ENCODE assay signal across 4 cellular contexts in the genomic region with DNA sequence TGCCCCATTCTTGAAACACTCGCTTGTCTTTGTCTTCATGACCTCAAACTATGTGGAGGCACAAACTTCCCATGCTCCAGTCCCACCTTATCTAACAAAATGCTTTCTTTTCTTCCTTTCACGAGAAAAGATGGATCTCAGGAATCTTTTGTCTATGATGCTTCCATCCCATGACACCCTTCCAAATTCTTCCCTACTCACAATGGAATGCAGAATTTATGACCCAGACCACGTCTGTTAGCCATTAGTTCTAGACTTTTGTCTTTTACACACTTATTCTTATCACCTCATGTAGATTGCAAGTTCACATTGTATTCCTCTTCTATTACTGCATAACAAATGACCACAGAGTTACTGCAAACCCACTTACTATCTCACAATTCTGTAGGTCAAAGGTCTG.
A peak's percentile ranks its signal among the peaks of the same experiment; 100 is the strongest.
TF ChIP-seq lines count a peak whose summit lies in the region.

No MANE protein-coding gene starts in this region.

TF ChIP-seq in SK-N-SH, 30 proteins besides CTCF, POLR2A, EP300 and RAD21:
- TF ChIP-seq TCF12 (IDR thresholded peaks at IDR 0.05) (peak; percentile 43; the same call in 1 of the 2 replicates), JUND (IDR thresholded peaks at IDR 0.05) (no peak), EZH2phosphoT487 (IDR thresholded peaks at IDR 0.05; ENCODE audit: borderline replicate concordance, low read depth) (no peak)
- TF ChIP-seq, protein P1, sequence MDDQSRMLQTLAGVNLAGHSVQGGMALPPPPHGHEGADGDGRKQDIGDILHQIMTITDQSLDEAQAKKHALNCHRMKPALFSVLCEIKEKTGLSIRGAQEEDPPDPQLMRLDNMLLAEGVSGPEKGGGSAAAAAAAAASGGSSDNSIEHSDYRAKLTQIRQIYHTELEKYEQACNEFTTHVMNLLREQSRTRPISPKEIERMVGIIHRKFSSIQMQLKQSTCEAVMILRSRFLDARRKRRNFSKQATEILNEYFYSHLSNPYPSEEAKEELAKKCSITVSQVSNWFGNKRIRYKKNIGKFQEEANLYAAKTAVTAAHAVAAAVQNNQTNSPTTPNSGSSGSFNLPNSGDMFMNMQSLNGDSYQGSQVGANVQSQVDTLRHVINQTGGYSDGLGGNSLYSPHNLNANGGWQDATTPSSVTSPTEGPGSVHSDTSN (IDR thresholded peaks at IDR 0.05) = peak; percentile 24; the same call in 1 of the 2 replicates

TF ChIP-seq in SK-N-SH treated with all-trans-retinoic acid at 6 μM for 48 hours, 23 proteins besides CTCF, POLR2A, EP300 and RAD21 (continues in another document):
- TF ChIP-seq TCF4 (CRISPR knock-in tag; IDR thresholded peaks at IDR 0.05; ENCODE audit: borderline replicate concordance) = no peak
- TF ChIP-seq ZC3H10 (CRISPR knock-in tag; IDR thresholded peaks at IDR 0.05) = no peak
- TF ChIP-seq ZNF70 (CRISPR knock-in tag; IDR thresholded peaks at IDR 0.05) = no peak
- no peak for TF ChIP-seq TOX (CRISPR knock-in tag; IDR thresholded peaks at IDR 0.05; ENCODE audit: borderline replicate concordance)
- no peak for TF ChIP-seq ESRRG (CRISPR knock-in tag; IDR thresholded peaks at IDR 0.05)
- TF ChIP-seq RARB (CRISPR knock-in tag; IDR thresholded peaks at IDR 0.05) = no peak
- TF ChIP-seq CSDC2 (CRISPR knock-in tag; IDR thresholded peaks at IDR 0.05) = no peak
- TF ChIP-seq, protein P2, sequence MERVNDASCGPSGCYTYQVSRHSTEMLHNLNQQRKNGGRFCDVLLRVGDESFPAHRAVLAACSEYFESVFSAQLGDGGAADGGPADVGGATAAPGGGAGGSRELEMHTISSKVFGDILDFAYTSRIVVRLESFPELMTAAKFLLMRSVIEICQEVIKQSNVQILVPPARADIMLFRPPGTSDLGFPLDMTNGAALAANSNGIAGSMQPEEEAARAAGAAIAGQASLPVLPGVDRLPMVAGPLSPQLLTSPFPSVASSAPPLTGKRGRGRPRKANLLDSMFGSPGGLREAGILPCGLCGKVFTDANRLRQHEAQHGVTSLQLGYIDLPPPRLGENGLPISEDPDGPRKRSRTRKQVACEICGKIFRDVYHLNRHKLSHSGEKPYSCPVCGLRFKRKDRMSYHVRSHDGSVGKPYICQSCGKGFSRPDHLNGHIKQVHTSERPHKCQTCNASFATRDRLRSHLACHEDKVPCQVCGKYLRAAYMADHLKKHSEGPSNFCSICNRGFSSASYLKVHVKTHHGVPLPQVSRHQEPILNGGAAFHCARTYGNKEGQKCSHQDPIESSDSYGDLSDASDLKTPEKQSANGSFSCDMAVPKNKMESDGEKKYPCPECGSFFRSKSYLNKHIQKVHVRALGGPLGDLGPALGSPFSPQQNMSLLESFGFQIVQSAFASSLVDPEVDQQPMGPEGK (CRISPR knock-in tag; IDR thresholded peaks at IDR 0.05; ENCODE audit: borderline replicate concordance) = no peak
- TF ChIP-seq, protein P3, sequence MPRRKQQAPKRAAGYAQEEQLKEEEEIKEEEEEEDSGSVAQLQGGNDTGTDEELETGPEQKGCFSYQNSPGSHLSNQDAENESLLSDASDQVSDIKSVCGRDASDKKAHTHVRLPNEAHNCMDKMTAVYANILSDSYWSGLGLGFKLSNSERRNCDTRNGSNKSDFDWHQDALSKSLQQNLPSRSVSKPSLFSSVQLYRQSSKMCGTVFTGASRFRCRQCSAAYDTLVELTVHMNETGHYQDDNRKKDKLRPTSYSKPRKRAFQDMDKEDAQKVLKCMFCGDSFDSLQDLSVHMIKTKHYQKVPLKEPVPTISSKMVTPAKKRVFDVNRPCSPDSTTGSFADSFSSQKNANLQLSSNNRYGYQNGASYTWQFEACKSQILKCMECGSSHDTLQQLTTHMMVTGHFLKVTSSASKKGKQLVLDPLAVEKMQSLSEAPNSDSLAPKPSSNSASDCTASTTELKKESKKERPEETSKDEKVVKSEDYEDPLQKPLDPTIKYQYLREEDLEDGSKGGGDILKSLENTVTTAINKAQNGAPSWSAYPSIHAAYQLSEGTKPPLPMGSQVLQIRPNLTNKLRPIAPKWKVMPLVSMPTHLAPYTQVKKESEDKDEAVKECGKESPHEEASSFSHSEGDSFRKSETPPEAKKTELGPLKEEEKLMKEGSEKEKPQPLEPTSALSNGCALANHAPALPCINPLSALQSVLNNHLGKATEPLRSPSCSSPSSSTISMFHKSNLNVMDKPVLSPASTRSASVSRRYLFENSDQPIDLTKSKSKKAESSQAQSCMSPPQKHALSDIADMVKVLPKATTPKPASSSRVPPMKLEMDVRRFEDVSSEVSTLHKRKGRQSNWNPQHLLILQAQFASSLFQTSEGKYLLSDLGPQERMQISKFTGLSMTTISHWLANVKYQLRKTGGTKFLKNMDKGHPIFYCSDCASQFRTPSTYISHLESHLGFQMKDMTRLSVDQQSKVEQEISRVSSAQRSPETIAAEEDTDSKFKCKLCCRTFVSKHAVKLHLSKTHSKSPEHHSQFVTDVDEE (CRISPR knock-in tag; IDR thresholded peaks at IDR 0.05) = no peak

TF ChIP-seq in IMR-90, 13 proteins besides CTCF, POLR2A, EP300 and RAD21 (continued from another document):
- TF ChIP-seq MAZ (IDR thresholded peaks at IDR 0.05; ENCODE audit: borderline replicate concordance, low read depth, low read length) (no peak), MXI1 (IDR thresholded peaks at IDR 0.05; ENCODE audit: borderline replicate concordance, low read depth, low read length) (no peak), NFE2L2 (IDR thresholded peaks at IDR 0.05; ENCODE audit: low read depth, low read length) (no peak), USF2 (IDR thresholded peaks at IDR 0.05; ENCODE audit: low read depth, low read length) (no peak), BHLHE40 (IDR thresholded peaks at IDR 0.05; ENCODE audit: low read depth, low read length) (no peak), CEBPB (IDR thresholded peaks at IDR 0.05; ENCODE audit: low read depth, low read length) (no peak), RCOR1 (IDR thresholded peaks at IDR 0.05; ENCODE audit: insufficient replicate concordance, low read length) (no peak), MAFK (IDR thresholded peaks at IDR 0.05; ENCODE audit: low read depth, low read length) (no peak), FOS (IDR thresholded peaks at IDR 0.05; ENCODE audit: low read depth, low read length) (no peak), CHD1 (IDR thresholded peaks at IDR 0.05; ENCODE audit: low read depth, low read length) (no peak)
- TF ChIP-seq, protein P4, sequence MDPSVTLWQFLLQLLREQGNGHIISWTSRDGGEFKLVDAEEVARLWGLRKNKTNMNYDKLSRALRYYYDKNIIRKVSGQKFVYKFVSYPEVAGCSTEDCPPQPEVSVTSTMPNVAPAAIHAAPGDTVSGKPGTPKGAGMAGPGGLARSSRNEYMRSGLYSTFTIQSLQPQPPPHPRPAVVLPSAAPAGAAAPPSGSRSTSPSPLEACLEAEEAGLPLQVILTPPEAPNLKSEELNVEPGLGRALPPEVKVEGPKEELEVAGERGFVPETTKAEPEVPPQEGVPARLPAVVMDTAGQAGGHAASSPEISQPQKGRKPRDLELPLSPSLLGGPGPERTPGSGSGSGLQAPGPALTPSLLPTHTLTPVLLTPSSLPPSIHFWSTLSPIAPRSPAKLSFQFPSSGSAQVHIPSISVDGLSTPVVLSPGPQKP (IDR thresholded peaks at IDR 0.05; ENCODE audit: borderline replicate concordance, low read depth, low read length) = no peak
TF ChIP-seq in IMR-90: peak in this region for 0.

TF ChIP-seq in neural cell, 6 proteins besides CTCF, POLR2A, EP300 and RAD21 (continued from another document):
- TF ChIP-seq SMC3 (conservative IDR thresholded peaks at IDR 0.05; ENCODE audit: poor library complexity) (no peak), EZH2 (IDR thresholded peaks at IDR 0.05; ENCODE audit: borderline replicate concordance, insufficient read depth, low read length, poor library complexity, severe bottlenecking) (no peak)
